In genomic region chr9:86098793-86099694, GRCh38 we compare ENCODE assay signal across 8 cellular contexts. TPM values are rescaled to one million over a fixed set of nuclear protein-coding genes. Genes with fewer than 3 reads are reported as not detected.
A peak's percentile ranks its signal among the peaks of the same experiment; 100 is the strongest.
DNase-seq lines count a peak whose midpoint lies in the region; ATAC-seq and TF ChIP-seq lines count a peak whose summit lies in the region.

GOLM1 (minus strand) TSS chr9:86099558; CDS start chr9:86079320, 20,238 bp downstream.

- CTCF ChIA-PET in CD8-positive, alpha-beta memory T cell (lab: Charles Lee), result no interaction called here

- H3K36me3 Mint-ChIP-seq in CD8-positive, alpha-beta memory T cell, result peaks cover 0 to 2% (median 0%) of the 10 kb centered on the region in 3 donors

- peaks cover 13% of the 10 kb centered on the region for H3K27me3 ChIP-seq in CD8-positive, alpha-beta memory T cell (ENCODE audit: insufficient read depth, low read length, poor library complexity, severe bottlenecking)
- H3K27me3 ChIP-seq in adipocyte (replicated peaks; ENCODE audit: control insufficient read depth, insufficient read depth, low read length) (no peaks in the 10 kb centered on the region), heart left ventricle (peaks cover 0 to 2% (median 0%) of the 10 kb centered on the region in 9 donors), parathyroid adenoma (ENCODE audit: control insufficient read depth, insufficient read depth, low read length) (no peaks in the 10 kb centered on the region)

- POLR2A ChIA-PET in CD8-positive, alpha-beta memory T cell (lab: Charles Lee), result no interaction called here

- peaks cover 7 to 12% (median 9%) of the 10 kb centered on the region in 3 donors for H3K4me1 Mint-ChIP-seq in CD8-positive, alpha-beta memory T cell

- no peaks in the 10 kb centered on the region for H3K36me3 ChIP-seq in CD8-positive, alpha-beta memory T cell (ENCODE audit: insufficient read depth, low read length)
- H3K36me3 ChIP-seq in adipocyte (ENCODE audit: control insufficient read depth, insufficient read depth, low read length, severe bottlenecking), result no peaks in the 10 kb centered on the region
- no peaks in the 10 kb centered on the region for H3K36me3 ChIP-seq in heart left ventricle
- H3K36me3 ChIP-seq in parathyroid adenoma (ENCODE audit: control insufficient read depth, insufficient read depth, low read length), result no peaks in the 10 kb centered on the region

- peak within 1 kb of the TSS; percentile 56 for H3K4me3 ChIP-seq in CD8-positive, alpha-beta memory T cell (ENCODE audit: low read length)
- H3K4me3 ChIP-seq in adipocyte (ENCODE audit: low read length), result peak within 1 kb of the TSS; percentile 80
- H3K4me3 ChIP-seq in heart left ventricle, result peak within 1 kb of the TSS; percentile 47 to 90 (median 74)
- peak within 1 kb of the TSS; percentile 53 for H3K4me3 ChIP-seq in parathyroid adenoma (ENCODE audit: low read depth, low read length)

- WGBS in heart left ventricle, 4 donors, result 1% methylated on average over 45 to 126 of the region's 126 CpGs

- peaks cover 6% of the 10 kb centered on the region for H3K4me1 ChIP-seq in CD8-positive, alpha-beta memory T cell (ENCODE audit: insufficient read depth, low read length)
- H3K4me1 ChIP-seq in adipocyte (ENCODE audit: control insufficient read depth, insufficient read depth, low read length) (peaks cover 11% of the 10 kb centered on the region), heart left ventricle (peaks cover 0 to 21% (median 9%) of the 10 kb centered on the region in 12 donors), parathyroid adenoma (no peaks in the 10 kb centered on the region)

- H3K79me2 ChIP-seq in parathyroid adenoma, result peaks cover 2% of the 10 kb centered on the region

- intact Hi-C loops in heart left ventricle (cut with DNase I), result loop anchor here in 1 of 10 donors (10.0 kb wide), 1 partner anchor 96 kb away; no protein-coding TSS in a partner anchor

- H3K9me3 ChIP-seq in CD8-positive, alpha-beta memory T cell (ENCODE audit: low read length), result no peaks in the 10 kb centered on the region
- H3K9me3 ChIP-seq in adipocyte (ENCODE audit: control insufficient read depth, low read length) (no peaks in the 10 kb centered on the region), heart left ventricle (no peaks in the 10 kb centered on the region), parathyroid adenoma (ENCODE audit: control insufficient read depth, low read length) (no peaks in the 10 kb centered on the region)

- ATAC-seq in HG03175 (IDR thresholded peaks at IDR 0.05; ENCODE audit: unreplicated experiment) (peak; percentile 71), heart left ventricle (peak; percentile 47 to 91 (median 77))

- peaks cover 0 to 2% (median 0%) of the 10 kb centered on the region in 5 donors for H3K9me3 Mint-ChIP-seq in CD8-positive, alpha-beta memory T cell

- peak within 1 kb of the TSS; percentile 94 for H3K4me2 ChIP-seq in parathyroid adenoma (ENCODE audit: low read length)

- TF ChIP-seq POLR2A in heart left ventricle (IDR thresholded peaks at IDR 0.05), result peak in 1 of 2 donors; percentile 7

- H3K27ac Mint-ChIP-seq in CD8-positive, alpha-beta memory T cell, result peak within 1 kb of the TSS in 5 of 8 donors; percentile 56 to 86 (median 78)

- peaks cover 25 to 72% of the 10 kb centered on the region in 2 donors for H3K27me3 Mint-ChIP-seq in CD8-positive, alpha-beta memory T cell

- peak within 1 kb of the TSS; percentile 90 for H2AFZ ChIP-seq in parathyroid adenoma

- H3K9ac ChIP-seq in adipocyte (ENCODE audit: low read length), result peak within 1 kb of the TSS; percentile 74
- H3K9ac ChIP-seq in parathyroid adenoma, result no peak within 1 kb of the TSS

- H3K4me3 Mint-ChIP-seq in CD8-positive, alpha-beta memory T cell, result peak within 1 kb of the TSS; percentile 83 to 95 (median 88)

- peak in 3 of 12 donors; percentile 18 to 30 (median 23) for TF ChIP-seq CTCF in heart left ventricle (IDR thresholded peaks at IDR 0.05)
- TF ChIP-seq CTCF in parathyroid adenoma (IDR thresholded peaks at IDR 0.05), result no peak

- peak in 3 of 5 donors; percentile 7 to 10 (median 9) for DNase-seq in CD8-positive, alpha-beta memory T cell
- DNase-seq in GM19238 (ENCODE audit: insufficient read length, low spot score) (peak; percentile 61), NCI-H82 treated with DMSO at 0.1 percent for 48 hours (lab: John Stamatoyannopoulos, UW; ENCODE audit: unreplicated experiment) (peak; percentile 4), adipocyte (ENCODE audit: low read depth) (peak; percentile 89), heart left ventricle (peak; percentile 35 to 68 (median 54)), amniotic stem cell (lab: John Stamatoyannopoulos, UW) (no peak)

- H3K27ac ChIP-seq in CD8-positive, alpha-beta memory T cell (ENCODE audit: low read depth, low read length), result no peak within 1 kb of the TSS
- H3K27ac ChIP-seq in heart left ventricle, result peak within 1 kb of the TSS in 10 of 12 donors; percentile 48 to 81 (median 70)
- H3K27ac ChIP-seq in parathyroid adenoma, result peak within 1 kb of the TSS; percentile 60

RNA-seq across cellular contexts. Expression of gene GOLM1, which starts in this region (rescaled TPM):
- total RNA-seq in CD8-positive, alpha-beta memory T cell, result 1 to 10 TPM; 3.2 to 3.5 TPM
- 2.3 TPM for polyA plus RNA-seq in CD8-positive, alpha-beta memory T cell
- total RNA-seq in heart left ventricle, result 10 to 100 TPM in 2 of 9 donors, 1 to 10 TPM in 7; 2.1 to 16.8 (median 3.8) TPM
- 1 to 10 TPM; 1.9 to 7.7 TPM for polyA plus RNA-seq in heart left ventricle
